ENCODE assay signal across 20 cellular contexts in the genomic region with DNA sequence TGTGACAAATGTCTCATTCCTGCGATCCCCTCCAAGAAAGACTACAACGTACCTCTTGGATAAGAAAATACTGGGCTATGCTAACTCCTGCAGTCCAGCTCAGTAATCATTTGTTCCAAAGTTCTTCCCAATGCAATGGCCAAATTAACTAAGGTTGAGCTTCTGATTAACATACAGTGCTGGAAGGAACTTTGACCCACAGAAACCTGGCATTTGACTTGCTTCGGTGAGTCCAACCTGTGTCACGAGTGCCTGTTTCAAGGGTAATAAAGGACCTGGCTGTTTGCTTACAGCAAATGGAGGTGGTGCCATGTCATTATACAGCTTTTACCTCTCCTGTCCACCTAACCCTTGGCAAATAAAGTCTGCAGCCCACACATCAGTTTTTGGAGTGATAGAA.
DNase-seq lines count a peak whose midpoint lies in the region; ATAC-seq and TF ChIP-seq lines count a peak whose summit lies in the region.
"Had no signal": no experiment of that assay in that cellular context is flagged by ENCODE, and none has a peak within 500 bp of the region (broad histone marks: within the 10 kb centered on the region; RNA-seq: fewer than 3 reads in every experiment).

No MANE protein-coding gene starts in this region.

- no peak for TF ChIP-seq POLR2A in transverse colon (IDR thresholded peaks at IDR 0.05)

- in situ Hi-C loops in transverse colon (cut with MboI; ENCODE audit: low pct_ligation_motif_present in 1 of 4, low pct_unique_long_range_greater_than_20kb in 1 of 4, low sequenced_read_pairs in 3 of 4) = loop anchor here in 1 of 4 donors (25.0 kb wide), 1 partner anchor 166 kb away; no protein-coding TSS in a partner anchor

- peak overlapping the region; percentile 73 to 88 (median 83) for H3K27ac ChIP-seq in transverse colon
- H3K27ac ChIP-seq: parathyroid adenoma had no signal

- H3K4me1 ChIP-seq in transverse colon = peaks cover 23 to 60% (median 41%) of the 10 kb centered on the region in 4 donors

- WGBS in transverse colon (ENCODE audit: low coverage in 1 of 2), 2 donors = 75 to 78% methylated on average over 2 to 4 of the region's 4 CpGs

- no peaks in the 10 kb centered on the region for H3K27me3 ChIP-seq in transverse colon
- H3K27me3 ChIP-seq: upper lobe of left lung had no signal

- no peak overlapping the region for H3K4me3 ChIP-seq in transverse colon
- H3K4me3 ChIP-seq: upper lobe of left lung had no signal

- no peak for TF ChIP-seq CTCF in transverse colon (IDR thresholded peaks at IDR 0.05)

- H3K27me3 Mint-ChIP-seq in dendritic cell treated with granulocyte-macrophage colony-stimulating factor and Interleukin-4, amounts not matched to agents 40 ng/mL and 50 ng/mL, for 4 days = no peaks in the 10 kb centered on the region
- no peaks in the 10 kb centered on the region for H3K27me3 Mint-ChIP-seq in T-helper 2 cell treated with Interferon-gamma antibody and Interleukin-4, amounts not matched to agents 5 μg/mL and 100 μg/mL, for 36 hours (ENCODE audit: low read depth)
- H3K27me3 Mint-ChIP-seq in activated CD8-positive, alpha-beta memory T cell treated with anti-CD3 and anti-CD28 coated beads, Interleukin-2, amount 10 ng/mL, durations not matched to agents 7 days and 5 days = no peaks in the 10 kb centered on the region

- intact Hi-C loops in dendritic cell treated with granulocyte-macrophage colony-stimulating factor and Interleukin-4, amounts not matched to agents 40 ng/mL and 50 ng/mL, for 4 days (cut with micrococcal nuclease) = no loop called here
- intact Hi-C loops in transverse colon (cut with DNase I; ENCODE audit: low total_unique reads) = no loop called here

- no peaks in the 10 kb centered on the region for H3K9me3 ChIP-seq in transverse colon
- H3K9me3 ChIP-seq: upper lobe of left lung had no signal

- ATAC-seq in HG03025 (IDR thresholded peaks at IDR 0.05; ENCODE audit: low FRiP score, unreplicated experiment) = no peak
- no peak for ATAC-seq in activated CD8-positive, alpha-beta memory T cell treated with anti-CD3 and anti-CD28 coated beads, Interleukin-2, amount 10 ng/mL, durations not matched to agents 7 days and 5 days
- ATAC-seq: HCT116; stimulated activated naive CD8-positive, alpha-beta T cell treated with anti-CD3 and anti-CD28 coated beads, Interleukin-15, Interleukin-2, amounts not matched to agents 100 U/mL and 50 U/mL, for 24 hours had no signal

- H3K4me3 Mint-ChIP-seq in dendritic cell treated with granulocyte-macrophage colony-stimulating factor and Interleukin-4, amounts not matched to agents 40 ng/mL and 50 ng/mL, for 4 days = no peak overlapping the region
- H3K4me3 Mint-ChIP-seq in T-helper 2 cell treated with Interferon-gamma antibody and Interleukin-4, amounts not matched to agents 5 μg/mL and 100 μg/mL, for 36 hours = no peak overlapping the region
- H3K4me3 Mint-ChIP-seq in activated CD8-positive, alpha-beta memory T cell treated with anti-CD3 and anti-CD28 coated beads, Interleukin-2, amount 10 ng/mL, durations not matched to agents 7 days and 5 days = no peak overlapping the region

- H3K27ac Mint-ChIP-seq in dendritic cell treated with granulocyte-macrophage colony-stimulating factor and Interleukin-4, amounts not matched to agents 40 ng/mL and 50 ng/mL, for 4 days = peak overlapping the region; percentile 85
- H3K27ac Mint-ChIP-seq in T-helper 2 cell treated with Interferon-gamma antibody and Interleukin-4, amounts not matched to agents 5 μg/mL and 100 μg/mL, for 36 hours = no peak overlapping the region
- H3K27ac Mint-ChIP-seq in activated CD8-positive, alpha-beta memory T cell treated with anti-CD3 and anti-CD28 coated beads, Interleukin-2, amount 10 ng/mL, durations not matched to agents 7 days and 5 days = no peak overlapping the region

- H3K36me3 Mint-ChIP-seq in dendritic cell treated with granulocyte-macrophage colony-stimulating factor and Interleukin-4, amounts not matched to agents 40 ng/mL and 50 ng/mL, for 4 days (ENCODE audit: low read depth) = peaks cover 89% of the 10 kb centered on the region
- H3K36me3 Mint-ChIP-seq in T-helper 2 cell treated with Interferon-gamma antibody and Interleukin-4, amounts not matched to agents 5 μg/mL and 100 μg/mL, for 36 hours (ENCODE audit: low read depth) = peaks cover 4% of the 10 kb centered on the region
- no peaks in the 10 kb centered on the region for H3K36me3 Mint-ChIP-seq in activated CD8-positive, alpha-beta memory T cell treated with anti-CD3 and anti-CD28 coated beads, Interleukin-2, amount 10 ng/mL, durations not matched to agents 7 days and 5 days

- peaks cover 67% of the 10 kb centered on the region for H3K4me1 Mint-ChIP-seq in dendritic cell treated with granulocyte-macrophage colony-stimulating factor and Interleukin-4, amounts not matched to agents 40 ng/mL and 50 ng/mL, for 4 days (ENCODE audit: low read depth)
- H3K4me1 Mint-ChIP-seq in T-helper 2 cell treated with Interferon-gamma antibody and Interleukin-4, amounts not matched to agents 5 μg/mL and 100 μg/mL, for 36 hours (ENCODE audit: low read depth) = peaks cover 26% of the 10 kb centered on the region
- peaks cover 10% of the 10 kb centered on the region for H3K4me1 Mint-ChIP-seq in activated CD8-positive, alpha-beta memory T cell treated with anti-CD3 and anti-CD28 coated beads, Interleukin-2, amount 10 ng/mL, durations not matched to agents 7 days and 5 days

- DNase-seq in LoVo (ENCODE audit: low spot score) = peak; percentile 84
- DNase-seq in mucosa of gallbladder (ENCODE audit: low spot score) = peak; percentile 80
- DNase-seq in transverse colon = peak; percentile 75
- no peak for DNase-seq in T-helper 2 cell treated with Interferon-gamma antibody and Interleukin-4, amounts not matched to agents 5 μg/mL and 100 μg/mL, for 36 hours (ENCODE audit: low spot score)
- DNase-seq in activated CD8-positive, alpha-beta memory T cell treated with anti-CD3 and anti-CD28 coated beads, Interleukin-2, amount 10 ng/mL, durations not matched to agents 7 days and 5 days = no peak
- DNase-seq: activated CD4-positive, alpha-beta T cell treated with anti-CD3 and anti-CD28 coated beads for 1 hour; activated CD8-positive, alpha-beta memory T cell treated with anti-CD3 and anti-CD28 coated beads for 24 hours; COR-L47; cortex of kidney; EL; NCI-H1105; NCI-H510A; stimulated activated CD4-positive, alpha-beta T cell treated with anti-CD3 and anti-CD28 coated beads, Interleukin-2, amount 100 ng/mL, for 48 hours; stimulated activated naive CD8-positive, alpha-beta T cell treated with anti-CD3 and anti-CD28 coated beads, Interleukin-15, Interleukin-2, amounts not matched to agents 100 U/mL and 50 U/mL, for 24 hours; SW 1271 had no signal

- no peaks in the 10 kb centered on the region for H3K9me3 Mint-ChIP-seq in dendritic cell treated with granulocyte-macrophage colony-stimulating factor and Interleukin-4, amounts not matched to agents 40 ng/mL and 50 ng/mL, for 4 days
- H3K9me3 Mint-ChIP-seq in T-helper 2 cell treated with Interferon-gamma antibody and Interleukin-4, amounts not matched to agents 5 μg/mL and 100 μg/mL, for 36 hours = no peaks in the 10 kb centered on the region
- no peaks in the 10 kb centered on the region for H3K9me3 Mint-ChIP-seq in activated CD8-positive, alpha-beta memory T cell treated with anti-CD3 and anti-CD28 coated beads, Interleukin-2, amount 10 ng/mL, durations not matched to agents 7 days and 5 days (ENCODE audit: low read depth)

- TF ChIP-seq EP300 in transverse colon (IDR thresholded peaks at IDR 0.05; ENCODE audit: low read depth) = no peak

- CTCF ChIA-PET in activated CD8-positive, alpha-beta memory T cell treated with anti-CD3 and anti-CD28 coated beads, Interleukin-2, amount 10 ng/mL, durations not matched to agents 7 days and 5 days (lab: Charles Lee) = interaction anchor here (1.2 kb wide), 1 partner anchor 172 kb away, joined by 3 read pairs; no protein-coding TSS in a partner anchor

- no peaks in the 10 kb centered on the region for H3K36me3 ChIP-seq in transverse colon
- H3K36me3 ChIP-seq: upper lobe of left lung had no signal

Comparison
In these comparisons a context has a peak if more than half of its experiments do, and no peak if none do; other contexts are left out.
1. DNase-seq: peak in LoVo (single experiment), mucosa of gallbladder (single experiment) and transverse colon (single experiment); none in T-helper 2 cell treated with Interferon-gamma antibody and Interleukin-4, amounts not matched to agents 5 μg/mL and 100 μg/mL, for 36 hours (single experiment) and activated CD8-positive, alpha-beta memory T cell treated with anti-CD3 and anti-CD28 coated beads, Interleukin-2, amount 10 ng/mL, durations not matched to agents 7 days and 5 days (single experiment).